ENCODE assay signal across 8 cellular contexts in the genomic region with DNA sequence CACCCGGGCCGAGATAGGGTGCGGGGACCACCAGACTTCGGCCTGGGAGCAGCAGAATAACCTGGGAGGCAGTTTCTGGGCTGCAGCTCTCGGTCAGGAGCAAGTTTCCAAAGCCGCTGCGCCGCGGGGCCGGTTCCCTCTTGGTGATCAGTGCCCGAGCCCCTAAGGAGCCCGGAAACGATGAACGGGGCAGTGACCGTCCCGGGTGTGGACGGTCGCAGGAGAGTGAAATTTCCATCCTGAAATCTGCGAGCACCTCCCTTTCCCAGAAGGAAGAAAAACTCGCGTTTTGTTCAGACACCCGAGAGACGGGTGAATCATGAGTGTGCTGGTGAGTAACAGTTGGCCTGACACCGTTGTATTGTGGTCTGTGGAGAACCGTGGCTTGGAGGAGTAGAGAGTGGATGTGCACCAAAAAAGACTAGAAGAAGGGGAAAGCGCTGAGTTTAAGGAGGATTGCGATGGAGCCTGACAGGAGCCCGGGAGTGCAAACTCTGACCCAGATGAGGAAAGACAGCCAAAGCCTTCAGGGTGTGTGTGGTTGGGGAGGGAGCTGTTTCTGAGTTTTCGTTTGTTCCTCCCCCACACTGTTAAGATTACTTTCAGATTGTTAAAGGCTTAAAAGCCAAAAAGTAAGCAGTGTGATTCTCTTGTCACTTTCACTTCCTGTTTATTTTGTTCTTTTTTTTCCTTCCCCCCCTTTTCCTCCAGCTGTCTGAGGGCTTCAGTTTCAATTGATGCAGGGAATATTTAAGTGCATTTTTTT. TPM values are rescaled to one million over a fixed set of nuclear protein-coding genes. Genes with fewer than 3 reads are reported as not detected.
DNase-seq lines count a peak whose midpoint lies in the region; ATAC-seq, FAIRE-seq and TF ChIP-seq lines count a peak whose summit lies in the region.

No MANE protein-coding gene starts in this region.

- H3K36me3 Mint-ChIP-seq in activated B cell treated with CpG ODN at 0.5 μM for 24 hours (ENCODE audit: low read depth) (peaks cover 22% of the 10 kb centered on the region), chondrocyte (ENCODE audit: low read depth) (peaks cover 1% of the 10 kb centered on the region)

- H3K27me3 ChIP-seq in HCT116 (ENCODE audit: insufficient read depth, low read length): no peaks in the 10 kb centered on the region

- peak overlapping the region; percentile 78 for H3K9ac ChIP-seq in HCT116 (ENCODE audit: low read length)

- peak overlapping the region; percentile 93 for H3K4me3 Mint-ChIP-seq in activated B cell treated with CpG ODN at 0.5 μM for 24 hours
- peak overlapping the region; percentile 80 for H3K4me3 Mint-ChIP-seq in chondrocyte (ENCODE audit: unreplicated experiment)

- peak overlapping the region; percentile 76 to 86 for H3K4me3 ChIP-seq in HCT116 (replicated peaks in 1 of 2; ENCODE audit: low read depth in 1 of 2, low read length in 2 of 2)

- no peaks in the 10 kb centered on the region for H3K9me3 ChIP-seq in HCT116 (ENCODE audit: control insufficient read depth in 1 of 2, insufficient read depth in 1 of 2, low read depth in 1 of 2, low read length in 2 of 2)

- H3K9me2 ChIP-seq in HCT116 (ENCODE audit: insufficient read depth): no peaks in the 10 kb centered on the region

- peak overlapping the region; percentile 66 for H3K27ac ChIP-seq in HCT116 (ENCODE audit: low read depth, low read length)

- H3K4me1 ChIP-seq in HCT116 (ENCODE audit: control insufficient read depth in 1 of 2, insufficient read depth in 2 of 2, low read length in 2 of 2): peaks cover 6 to 16% of the 10 kb centered on the region in 2 experiments; a peak in 3 of 4 replicates

- CTCF ChIA-PET in HCT116 (lab: Charles Lee) (interaction anchor here (0.8 kb wide), 1 partner anchor 243 kb away, joined by 3 read pairs; no protein-coding TSS in a partner anchor), activated B cell treated with CpG ODN at 0.5 μM for 24 hours (lab: Charles Lee) (interaction anchor here (0.9 to 1.4 kb wide), 2 partner anchors 13 to 127 kb away, joined by 3 to 4 read pairs; partner anchors contain the start of gene SEC24B)

- H3K4me1 Mint-ChIP-seq in activated B cell treated with CpG ODN at 0.5 μM for 24 hours (peaks cover 49% of the 10 kb centered on the region), chondrocyte (ENCODE audit: low read depth) (peaks cover 10% of the 10 kb centered on the region)

- H3K79me2 ChIP-seq in HCT116 (ENCODE audit: insufficient read depth, low read length): 0 out of 2 replicates have a peak, but pooled peaks cover 5% of the 10 kb centered on the region

- ATAC-seq in HCT116 (peak; percentile 38), activated B cell treated with CpG ODN at 0.5 μM for 24 hours (ENCODE audit: low read depth) (peak; percentile 60), left colon (peak; percentile 43)

- TSS peak; percentile 53 for BruUV-seq in HCT116 (replicated peaks; lab: Mats Ljungman, UMichigan)

- peak overlapping the region; percentile 97 for H3K4me2 ChIP-seq in HCT116 (ENCODE audit: low read length)

- TF ChIP-seq POLR2A in GM12891 (IDR thresholded peaks at IDR 0.05; ENCODE audit: low read depth, low read length): peak; percentile 53; the same call in 1 of the 2 replicates
- TF ChIP-seq POLR2A in HCT116 (IDR thresholded peaks at IDR 0.05; ENCODE audit: borderline replicate concordance, extremely low read depth, insufficient read depth, insufficient read length): no peak

- peak; percentile 68 for FAIRE-seq in GM12891 (lab: Jason Lieb, UNC)

- RAD21 ChIA-PET in HCT116 (lab: Charles Lee; ENCODE audit: low non-redundant PET in 1 of 2, low total read pairs in 2 of 2, uncharacterized antibody in 2 of 2, unreplicated experiment in 2 of 2): no interaction called here

- TF ChIP-seq RAD21 in HCT116 (IDR thresholded peaks at IDR 0.05; ENCODE audit: low read depth): no peak

- POLR2A ChIA-PET in HCT116 (lab: Charles Lee) (no interaction called here), activated B cell treated with CpG ODN at 0.5 μM for 24 hours (lab: Charles Lee) (interaction anchor here (0.7 to 3.0 kb wide), 16 partner anchors 9 to 174 kb away, joined by 3 to 41 read pairs (median 4); partner anchors contain the start of genes CASP6, PLA2G12A and SEC24B)

- peak overlapping the region; percentile 65 for H2AFZ ChIP-seq in HCT116 (ENCODE audit: low read depth, low read length, poor library complexity, severe bottlenecking)

- H3K9me3 Mint-ChIP-seq in activated B cell treated with CpG ODN at 0.5 μM for 24 hours (no peaks in the 10 kb centered on the region), chondrocyte (ENCODE audit: low read depth) (no peaks in the 10 kb centered on the region)

- H3K36me3 ChIP-seq in HCT116 (ENCODE audit: control insufficient read depth in 1 of 2, insufficient read depth in 2 of 2, low read length in 2 of 2): no peaks in the 10 kb centered on the region

- H3K27me3 Mint-ChIP-seq in activated B cell treated with CpG ODN at 0.5 μM for 24 hours (no peaks in the 10 kb centered on the region), chondrocyte (ENCODE audit: low read depth) (no peaks in the 10 kb centered on the region)

- H4K20me1 ChIP-seq in HCT116 (ENCODE audit: insufficient read depth): no peaks in the 10 kb centered on the region

- TF ChIP-seq CTCF in HCT116 (IDR thresholded peaks at IDR 0.05 in 2 of 3, conservative IDR thresholded peaks at IDR 0.05 in 1 of 3; ENCODE audit: borderline replicate concordance in 1 of 3, insufficient read depth in 1 of 3, low read depth in 2 of 3, low read length in 2 of 3) (no peak), activated B cell treated with CpG ODN at 0.5 μM for 24 hours (IDR thresholded peaks at IDR 0.05) (no peak), chondrocyte (IDR thresholded peaks at IDR 0.05) (no peak)

- H3K27ac Mint-ChIP-seq in activated B cell treated with CpG ODN at 0.5 μM for 24 hours (peak overlapping the region; percentile 97), chondrocyte (ENCODE audit: unreplicated experiment) (peak overlapping the region; percentile 91)

- intact Hi-C loops in HCT116 (cut with micrococcal nuclease) (loop anchor here (5.0 kb wide), 1 partner anchor 166 kb away; no protein-coding TSS in a partner anchor), activated B cell treated with CpG ODN at 0.5 μM for 24 hours (cut with micrococcal nuclease) (loop anchor here (1.0 to 10.0 kb wide), 9 partner anchors 39 to 1576 kb away; partner anchors contain the start of genes CASP6, ELOVL6, GAR1 and HADH), left colon (cut with DNase I, micrococcal nuclease) (no loop called here)

- DNase-seq in GM12891 (ENCODE audit: insufficient read length, low spot score): peak; percentile 65
- DNase-seq in HCT116 (ENCODE audit: low read depth, low spot score): no peak
- peak; percentile 79 for DNase-seq in M059J (ENCODE audit: low read depth)
- DNase-seq in activated B cell treated with CpG ODN at 0.5 μM for 24 hours: peak; percentile 56
- DNase-seq in chondrocyte (ENCODE audit: low spot score): no peak
- DNase-seq in left colon: peak in 1 of 2 donors; percentile 59
- peak; percentile 56 to 67 for DNase-seq in stimulated activated CD4-positive, alpha-beta T cell treated with anti-CD3 and anti-CD28 coated beads, Interleukin-2, amount 100 ng/mL, for 24 hours
- no peak for DNase-seq in NCI-H1436 treated with DMSO at 0.1 percent for 48 hours (lab: John Stamatoyannopoulos, UW)

TF ChIP-seq in GM12891, 5 proteins besides CTCF, POLR2A, EP300 and RAD21:
- TF ChIP-seq SPI1 (IDR thresholded peaks at IDR 0.05; ENCODE audit: low read depth, low read length): peak; percentile 99
- no peak for TF ChIP-seq PAX5 (IDR thresholded peaks at IDR 0.05; ENCODE audit: insufficient read depth, low read length, severe bottlenecking)
- peak; percentile 72; the same call in 1 of the 2 replicates for TF ChIP-seq TAF1 (IDR thresholded peaks at IDR 0.05; ENCODE audit: low read depth, low read length)
- TF ChIP-seq POLR2AphosphoS5 (IDR thresholded peaks at IDR 0.05; ENCODE audit: low read depth, low read length): peak; percentile 60; the same call in 1 of the 2 replicates
- TF ChIP-seq POU2F2 (IDR thresholded peaks at IDR 0.05; ENCODE audit: low read depth, low read length): no peak
TF ChIP-seq in GM12891: peak in this region for 3.

TF ChIP-seq in HCT116, 20 proteins besides CTCF, POLR2A, EP300 and RAD21:
- no peak for TF ChIP-seq SRF (IDR thresholded peaks at IDR 0.05; ENCODE audit: low read depth)
- 0 out of 2 replicates have a peak, but pooled peaks have one; percentile 23 for TF ChIP-seq ZFX (IDR thresholded peaks at IDR 0.05)
TF ChIP-seq in HCT116: peak in this region for 1.

RNA-seq across cellular contexts. Expression of gene MCUB, which starts 0.8 kb away (rescaled TPM):
- polyA plus RNA-seq in GM12891 (2012; ENCODE audit: low read depth, missing spikeins): 15.1 TPM
- 18.6 TPM for total RNA-seq in HCT116 (2021; ENCODE audit: unreplicated experiment)
- polyA plus RNA-seq in HCT116 (2012): 24.8 and 25.0 TPM in 2 replicates
- 103 and 115 TPM in 2 replicates for total RNA-seq in M059J (2014; rRNA removed; shearing (Covaris generic))
- total RNA-seq in activated B cell treated with CpG ODN at 0.5 μM for 24 hours: 28.9 and 34.4 TPM in 2 replicates
- total RNA-seq in chondrocyte: 7.2 to 11.4 TPM (median 9.5 TPM) in 3 replicates
- total RNA-seq in left colon: 1 to 10 TPM; 4.7 to 5.4 TPM

Comparison
In these comparisons a context has a peak if more than half of its experiments do, and no peak if none do; other contexts are left out.
1. DNase-seq: peak in GM12891 (single experiment), M059J (single experiment), activated B cell treated with CpG ODN at 0.5 μM for 24 hours (single experiment) and stimulated activated CD4-positive, alpha-beta T cell treated with anti-CD3 and anti-CD28 coated beads, Interleukin-2, amount 100 ng/mL, for 24 hours (2 of 2); none in HCT116 (single experiment), chondrocyte (single experiment) and NCI-H1436 treated with DMSO at 0.1 percent for 48 hours (single experiment).
2. intact Hi-C loops: an anchor here in HCT116 (5.0 kb wide) and activated B cell treated with CpG ODN at 0.5 μM for 24 hours (1.0 to 10.0 kb wide); none called in left colon.
3. Peak in every context shown above with its lines, with median percentiles within 50 percentile points of each other: ATAC-seq.